Comparison of ENCODE assay signal across 21 cellular contexts in genomic region chr7:131642429-131642828, GRCh38.
A peak's percentile ranks its signal among the peaks of the same experiment; 100 is the strongest.
DNase-seq lines count a peak whose midpoint lies in the region; ATAC-seq, FAIRE-seq and TF ChIP-seq lines count a peak whose summit lies in the region.
"Had no signal": no experiment of that assay in that cellular context is flagged by ENCODE, and none has a peak within 500 bp of the region (broad histone marks: within the 10 kb centered on the region; RNA-seq: fewer than 3 reads in every experiment).

No MANE protein-coding gene starts in this region.

- no peak overlapping the region for H3K4ac ChIP-seq in IMR-90 (ENCODE audit: low read depth, low read length)
- no peak overlapping the region for H3K4ac ChIP-seq in trophoblast cell (ENCODE audit: low read depth, low read length)

- peak overlapping the region; percentile 37 for H2AK9ac ChIP-seq in IMR-90 (replicated peaks; ENCODE audit: low read depth, low read length, poor library complexity)

- H2BK15ac ChIP-seq in IMR-90 (ENCODE audit: low read depth, low read length) = no peak overlapping the region

- H3K9me3 ChIP-seq in IMR-90 (ENCODE audit: control insufficient read depth, insufficient read depth, low read length) (no peaks in the 10 kb centered on the region), endothelial cell of umbilical vein (replicated peaks; ENCODE audit: control insufficient read depth, insufficient read depth, low read length) (no peaks in the 10 kb centered on the region), trophoblast cell (ENCODE audit: insufficient read depth, low read depth, low read length) (no peaks in the 10 kb centered on the region)
- H3K9me3 ChIP-seq: left ventricle myocardium inferior, ovary had no signal

- H3K36me3 ChIP-seq in IMR-90 (ENCODE audit: control insufficient read depth, insufficient read depth, low read length) = no peaks in the 10 kb centered on the region
- H3K36me3 ChIP-seq in endothelial cell of umbilical vein (ENCODE audit: control insufficient read depth in 2 of 2, extremely low read depth in 1 of 2, insufficient read depth in 2 of 2, low read length in 2 of 2) = no peaks in the 10 kb centered on the region
- no peaks in the 10 kb centered on the region for H3K36me3 ChIP-seq in trophoblast cell (ENCODE audit: control insufficient read depth in 1 of 2, insufficient read depth in 2 of 2, low read length in 2 of 2)
- H3K36me3 ChIP-seq: left ventricle myocardium inferior, ovary had no signal

- H3K14ac ChIP-seq in IMR-90 (replicated peaks; ENCODE audit: low read depth, low read length) (no peak overlapping the region), trophoblast cell (ENCODE audit: low read length) (peak overlapping the region; percentile 11)

- peak overlapping the region; percentile 61 for H2BK12ac ChIP-seq in trophoblast cell (ENCODE audit: low read length)

- no peak overlapping the region for H3K9ac ChIP-seq in IMR-90 (ENCODE audit: low read depth, low read length)
- no peak overlapping the region for H3K9ac ChIP-seq in endothelial cell of umbilical vein (replicated peaks; ENCODE audit: extremely low read depth, insufficient read depth, low read length)
- H3K9ac ChIP-seq in trophoblast cell (ENCODE audit: low read length) = no peak overlapping the region
- H3K9ac ChIP-seq: KMS-11 had no signal

- H4K5ac ChIP-seq in IMR-90 (ENCODE audit: low read depth, low read length) = no peak overlapping the region

- H4K8ac ChIP-seq in IMR-90 (ENCODE audit: low read depth in 2 of 2, low read length in 2 of 2) (0 out of 4 replicates have a peak overlapping the region, but pooled peaks of 1 of the 2 experiments have one; percentile 19), trophoblast cell (ENCODE audit: low read depth, low read length) (no peak overlapping the region)

- H2BK5ac ChIP-seq in IMR-90 (ENCODE audit: low read depth, low read length, poor library complexity, severe bottlenecking) (no peak overlapping the region), trophoblast cell (ENCODE audit: low read depth, low read length, poor library complexity) (no peak overlapping the region)

- no peak overlapping the region for H2BK20ac ChIP-seq in IMR-90 (ENCODE audit: low read depth, low read length)

- no peak for TF ChIP-seq CTCF in IMR-90 (conservative IDR thresholded peaks at IDR 0.05; ENCODE audit: low read depth, low read length)
- TF ChIP-seq CTCF in endothelial cell of umbilical vein (IDR thresholded peaks at IDR 0.05; ENCODE audit: extremely low read depth in 1 of 2, insufficient read depth in 1 of 2, low read depth in 1 of 2, low read length in 2 of 2) = no peak

- no peak overlapping the region for H4K12ac ChIP-seq in trophoblast cell (ENCODE audit: low read depth, low read length)

- H2AFZ ChIP-seq in IMR-90 (replicated peaks; ENCODE audit: low read length, poor library complexity) (peak overlapping the region; percentile 47), endothelial cell of umbilical vein (ENCODE audit: low read depth, low read length) (peak overlapping the region; percentile 80), trophoblast cell (ENCODE audit: insufficient read depth, low read length, poor library complexity) (no peak overlapping the region)

- DNase-seq in EH (ENCODE audit: low read depth) = peak; percentile 50
- DNase-seq in IMR-90 = no peak
- peak; percentile 27 for DNase-seq in endothelial cell of umbilical vein (ENCODE audit: low read depth, low spot score)
- no peak for DNase-seq in trophoblast cell
- DNase-seq in NCI-H146 treated with DMSO at 0.1 percent for 48 hours (lab: John Stamatoyannopoulos, UW; ENCODE audit: unreplicated experiment) = no peak
- no peak for DNase-seq in iPS-NIHi7 (ENCODE audit: extremely low spot score)
- no peak for DNase-seq in H54 (ENCODE audit: insufficient read length, low spot score)
- DNase-seq: activated CD4-positive, alpha-beta T cell treated with anti-CD3 and anti-CD28 coated beads for 36 hours; activated effector memory CD4-positive, alpha-beta T cell treated with Interleukin-2 at 50 U/mL for 16 hours; activated T-cell treated with anti-CD3 and anti-CD28 coated beads for 4 hours; Calu3; DMS79 treated with DMSO at 0.1 percent for 48 hours; dorsolateral prefrontal cortex; left ventricle myocardium inferior; naive thymus-derived CD4-positive, alpha-beta T cell; NCI-H146; ovary had no signal

- H3K4me3 ChIP-seq in IMR-90 (ENCODE audit: insufficient read depth, low read depth, low read length) = no peak overlapping the region
- H3K4me3 ChIP-seq in endothelial cell of umbilical vein (replicated peaks in 1 of 3; ENCODE audit: insufficient read depth in 1 of 3, low read depth in 1 of 3, low read length in 3 of 3) = no peak overlapping the region
- no peak overlapping the region for H3K4me3 ChIP-seq in trophoblast cell (ENCODE audit: low read depth, low read length)
- H3K4me3 ChIP-seq: dorsolateral prefrontal cortex, GM12878, left ventricle myocardium inferior, ovary, smooth muscle cell had no signal

- H3K23ac ChIP-seq in IMR-90 (ENCODE audit: low read depth, low read length) = no peak overlapping the region
- H3K23ac ChIP-seq in trophoblast cell (ENCODE audit: low read length) = no peak overlapping the region

- no peak overlapping the region for H3K4me2 ChIP-seq in IMR-90 (ENCODE audit: low read depth, low read length)
- no peak overlapping the region for H3K4me2 ChIP-seq in endothelial cell of umbilical vein (ENCODE audit: insufficient read depth, low read length)
- H3K4me2 ChIP-seq in trophoblast cell (ENCODE audit: low read length) = no peak overlapping the region
- H3K4me2 ChIP-seq: KMS-11, smooth muscle cell had no signal

- TF ChIP-seq POLR2A in IMR-90 (IDR thresholded peaks at IDR 0.05; ENCODE audit: low read depth, low read length) (no peak), endothelial cell of umbilical vein (IDR thresholded peaks at IDR 0.05; ENCODE audit: low read depth, low read length) (no peak), H54 (IDR thresholded peaks at IDR 0.05; ENCODE audit: low read depth, low read length) (no peak)

- CTCF ChIA-PET in IMR-90 (lab: Yijun Ruan, JAX) = no interaction called here
- CTCF ChIA-PET in endothelial cell of umbilical vein (lab: Charles Lee) = interaction anchor here (0.7 to 2.1 kb wide), 4 partner anchors 11 to 96 kb away, joined by 3 to 9 read pairs (median 4); no protein-coding TSS in a partner anchor

- H4K91ac ChIP-seq in IMR-90 (ENCODE audit: insufficient read depth, low read depth, low read length) (no peak overlapping the region), trophoblast cell (ENCODE audit: low read depth, low read length) (peak overlapping the region; percentile 42)

- BruUV-seq in IMR-90 (replicated peaks; lab: Mats Ljungman, UMichigan) (no TSS peak), endothelial cell of umbilical vein (replicated peaks; lab: Mats Ljungman, UMichigan) (no TSS peak)

- H2AK5ac ChIP-seq in IMR-90 (ENCODE audit: low read depth, low read length) (no peak overlapping the region), trophoblast cell (ENCODE audit: low read length) (no peak overlapping the region)

- H3K4me1 ChIP-seq in IMR-90 (ENCODE audit: control insufficient read depth, insufficient read depth, low read length) (no peaks in the 10 kb centered on the region), endothelial cell of umbilical vein (ENCODE audit: control insufficient read depth, extremely low read depth, insufficient read depth, low read length) (peaks cover 12% of the 10 kb centered on the region), trophoblast cell (ENCODE audit: control insufficient read depth in 1 of 2, insufficient read depth in 2 of 2, low read length in 2 of 2) (peaks cover 29 to 31% of the 10 kb centered on the region in 2 experiments)

- dilution Hi-C loops in IMR-90 (cut with HindIII; ENCODE audit: low sequenced_read_pairs, unreplicated experiment) = no loop called here
- dilution Hi-C loops in endothelial cell of umbilical vein (cut with MboI; ENCODE audit: extremely low pct_ligation_motif_present, low sequenced_read_pairs) = no loop called here

- no peak for TF ChIP-seq RAD21 in IMR-90 (IDR thresholded peaks at IDR 0.05; ENCODE audit: low read length)

- H3K79me1 ChIP-seq in IMR-90 (ENCODE audit: low read depth in 1 of 2, low read length in 2 of 2) = no peaks in the 10 kb centered on the region
- H3K79me1 ChIP-seq in trophoblast cell (ENCODE audit: low read length) = peaks cover 9% of the 10 kb centered on the region

- no peaks in the 10 kb centered on the region for H3K9me1 ChIP-seq in IMR-90 (ENCODE audit: insufficient read depth, low read length)
- no peaks in the 10 kb centered on the region for H3K9me1 ChIP-seq in endothelial cell of umbilical vein (replicated peaks; ENCODE audit: control insufficient read depth, extremely low read depth, insufficient read depth, low read length)

- POLR2A ChIA-PET in IMR-90 (lab: Charles Lee; ENCODE audit: unreplicated experiment) (no interaction called here), endothelial cell of umbilical vein (lab: Charles Lee) (no interaction called here)

- H4K20me1 ChIP-seq in IMR-90 (ENCODE audit: insufficient read depth, low read length) (no peaks in the 10 kb centered on the region), endothelial cell of umbilical vein (replicated peaks; ENCODE audit: control insufficient read depth, extremely low read depth, insufficient read depth, low read length) (no peaks in the 10 kb centered on the region)

- H2BK120ac ChIP-seq in IMR-90 (ENCODE audit: low read depth, low read length) (no peak overlapping the region), trophoblast cell (ENCODE audit: insufficient read depth, low read length, poor library complexity) (peak overlapping the region; percentile 19)

- H3K27ac ChIP-seq in IMR-90 (ENCODE audit: insufficient read depth, low read length) (no peak overlapping the region), endothelial cell of umbilical vein (ENCODE audit: insufficient read depth, low read depth, low read length) (peak overlapping the region; percentile 53), trophoblast cell (ENCODE audit: low read depth, low read length) (no peak overlapping the region)
- H3K27ac ChIP-seq: dorsolateral prefrontal cortex, KMS-11, left ventricle myocardium inferior, ovary had no signal

- in situ Hi-C loops in IMR-90 (cut with MboI; ENCODE audit: low sequenced_read_pairs) = no loop called here

- FAIRE-seq in endothelial cell of umbilical vein (lab: Jason Lieb, UNC) = peak; percentile 83
- no peak for FAIRE-seq in H54 (lab: Jason Lieb, UNC)
- FAIRE-seq: GM12878 had no signal

- H3K56ac ChIP-seq in IMR-90 (ENCODE audit: extremely low read depth, insufficient read depth, low read length) = no peak overlapping the region

- WGBS in IMR-90 (ENCODE audit: extremely low coverage in 2 of 2, insufficient read length in 1 of 2), 2 experiments = 67% methylated on average over 1 of the region's 3 CpGs; no CpG with 5 or more reads in 1 of the 2 experiments
- no CpG with 5 or more reads among the region's 3 CpGs for WGBS in trophoblast cell (ENCODE audit: extremely low coverage, insufficient coverage, insufficient read length)

- H3K27me3 ChIP-seq in IMR-90 (ENCODE audit: control insufficient read depth, insufficient read depth, low read length) (no peaks in the 10 kb centered on the region; the same call in 1 of the 2 replicates), endothelial cell of umbilical vein (ENCODE audit: control insufficient read depth in 2 of 2, insufficient read depth in 2 of 2, low read length in 2 of 2) (no peaks in the 10 kb centered on the region), trophoblast cell (ENCODE audit: insufficient read depth, low read length) (no peaks in the 10 kb centered on the region)
- H3K27me3 ChIP-seq: dorsolateral prefrontal cortex, ovary had no signal

- ATAC-seq in IMR-90 (ENCODE audit: low read depth) (no peak), esophagus mucosa (no peak)
- ATAC-seq: activated CD4-positive, alpha-beta T cell treated with anti-CD3 and anti-CD28 coated beads for 36 hours; GM12878; naive thymus-derived CD4-positive, alpha-beta T cell had no signal

- H3K18ac ChIP-seq in IMR-90 (ENCODE audit: low read depth, low read length) = no peak overlapping the region
- H3K18ac ChIP-seq in trophoblast cell (ENCODE audit: low read length) = no peak overlapping the region

- H3K79me2 ChIP-seq in endothelial cell of umbilical vein (ENCODE audit: control insufficient read depth, insufficient read depth, low read length) (no peaks in the 10 kb centered on the region), trophoblast cell (ENCODE audit: control insufficient read depth, insufficient read depth, low read length, poor library complexity) (peaks cover 2% of the 10 kb centered on the region)

- intact Hi-C loops in IMR-90 (cut with micrococcal nuclease) = no loop called here
- intact Hi-C loops in endothelial cell of umbilical vein (cut with micrococcal nuclease) = no loop called here

Comparison
In these comparisons a context has a peak if more than half of its experiments do, and no peak if none do; other contexts are left out.
1. DNase-seq: peak in EH (single experiment) and endothelial cell of umbilical vein (single experiment); none in IMR-90 (single experiment), trophoblast cell (0 of 2), NCI-H146 treated with DMSO at 0.1 percent for 48 hours (single experiment), iPS-NIHi7 (single experiment) and H54 (single experiment).